26 cellular contexts compared by ENCODE assay signal in genomic region chr12:48145981-48146380, GRCh38. TPM values are rescaled to one million over a fixed set of nuclear protein-coding genes. Genes with fewer than 3 reads are reported as not detected.
DNase-seq lines count a peak whose midpoint lies in the region; ATAC-seq and TF ChIP-seq lines count a peak whose summit lies in the region.
"Had no signal": no experiment of that assay in that cellular context is flagged by ENCODE, and none has a peak within 500 bp of the region (broad histone marks: within the 10 kb centered on the region; RNA-seq: fewer than 3 reads in every experiment).

No MANE protein-coding gene starts in this region.

- no peak for TF ChIP-seq CTCF in nephron progenitor cell (IDR thresholded peaks at IDR 0.05)

- H3K9me3 Mint-ChIP-seq in nephron progenitor cell, result no peaks in the 10 kb centered on the region
- no peaks in the 10 kb centered on the region for H3K9me3 Mint-ChIP-seq in activated CD8-positive, alpha-beta T cell treated with anti-CD3 and anti-CD28 coated beads, Interleukin-2, amount 10 ng/mL, durations not matched to agents 7 days and 5 days (ENCODE audit: insufficient read depth)

- CTCF ChIA-PET in activated CD8-positive, alpha-beta T cell treated with anti-CD3 and anti-CD28 coated beads, Interleukin-2, amount 10 ng/mL, durations not matched to agents 7 days and 5 days (lab: Charles Lee), result interaction anchor here (0.7 to 1.6 kb wide), 2 partner anchors 9 to 379 kb away, joined by 3 to 4 read pairs; no protein-coding TSS in a partner anchor

- no peaks in the 10 kb centered on the region for H3K27me3 Mint-ChIP-seq in nephron progenitor cell (ENCODE audit: low read depth, poor library complexity)
- no peaks in the 10 kb centered on the region for H3K27me3 Mint-ChIP-seq in activated CD8-positive, alpha-beta T cell treated with anti-CD3 and anti-CD28 coated beads, Interleukin-2, amount 10 ng/mL, durations not matched to agents 7 days and 5 days (ENCODE audit: low read depth)

- DNase-seq in Right ventricle myocardium inferior (ENCODE audit: missing footprints), result no peak
- DNase-seq in cardiac septum (ENCODE audit: low spot score), result no peak
- no peak for DNase-seq in left cardiac atrium
- no peak for DNase-seq in nephron progenitor cell
- DNase-seq in activated CD8-positive, alpha-beta T cell treated with anti-CD3 and anti-CD28 coated beads, Interleukin-2, amount 10 ng/mL, durations not matched to agents 7 days and 5 days, result no peak
- DNase-seq: BE2C, DMS79 treated with DMSO at 0.1 percent for 48 hours, GOT3, HCEC 1CT, MG63, NCI-H1417, NCI-H1694 treated with DMSO at 0.1 percent for 48 hours, NCI-H2081 treated with DMSO at 0.1 percent for 48 hours, NCI-H2171 treated with DMSO at 0.1 percent for 48 hours, NCI-H446, NCI-H526, Peyer's patch had no signal

- intact Hi-C loops in Right ventricle myocardium inferior (cut with DNase I), result loop anchor here (2.0 kb wide), 1 partner anchor 21 kb away; no protein-coding TSS in a partner anchor
- intact Hi-C loops in cardiac septum (cut with DNase I), result loop anchor here (2.0 kb wide), 1 partner anchor 19 kb away; no protein-coding TSS in a partner anchor
- intact Hi-C loops in left cardiac atrium (cut with DNase I), result no loop called here

- POLR2A ChIA-PET in activated CD8-positive, alpha-beta T cell treated with anti-CD3 and anti-CD28 coated beads, Interleukin-2, amount 10 ng/mL, durations not matched to agents 7 days and 5 days (lab: Charles Lee), result no interaction called here

- no peak overlapping the region for H3K4me3 Mint-ChIP-seq in nephron progenitor cell
- H3K4me3 Mint-ChIP-seq in activated CD8-positive, alpha-beta T cell treated with anti-CD3 and anti-CD28 coated beads, Interleukin-2, amount 10 ng/mL, durations not matched to agents 7 days and 5 days, result no peak overlapping the region

- ATAC-seq in Right ventricle myocardium inferior, result peak; percentile 86
- peak; percentile 88 to 93 for ATAC-seq in left cardiac atrium
- no peak for ATAC-seq in activated CD8-positive, alpha-beta T cell treated with anti-CD3 and anti-CD28 coated beads, Interleukin-2, amount 10 ng/mL, durations not matched to agents 7 days and 5 days
- no peak for ATAC-seq in GM21367 (IDR thresholded peaks at IDR 0.05; ENCODE audit: unreplicated experiment)
- ATAC-seq in GM21737 (IDR thresholded peaks at IDR 0.05; ENCODE audit: unreplicated experiment), result no peak
- ATAC-seq: GM12878, HepG2, K562 had no signal

- H3K36me3 Mint-ChIP-seq in nephron progenitor cell (ENCODE audit: low read depth), result peaks cover 73% of the 10 kb centered on the region
- peaks cover 39% of the 10 kb centered on the region for H3K36me3 Mint-ChIP-seq in activated CD8-positive, alpha-beta T cell treated with anti-CD3 and anti-CD28 coated beads, Interleukin-2, amount 10 ng/mL, durations not matched to agents 7 days and 5 days (ENCODE audit: low read depth)

- peaks cover 7% of the 10 kb centered on the region for H3K4me1 Mint-ChIP-seq in nephron progenitor cell
- H3K4me1 Mint-ChIP-seq in activated CD8-positive, alpha-beta T cell treated with anti-CD3 and anti-CD28 coated beads, Interleukin-2, amount 10 ng/mL, durations not matched to agents 7 days and 5 days (ENCODE audit: low read depth), result no peaks in the 10 kb centered on the region

- H3K27ac Mint-ChIP-seq in nephron progenitor cell, result peak overlapping the region; percentile 68
- no peak overlapping the region for H3K27ac Mint-ChIP-seq in activated CD8-positive, alpha-beta T cell treated with anti-CD3 and anti-CD28 coated beads, Interleukin-2, amount 10 ng/mL, durations not matched to agents 7 days and 5 days

RNA-seq across cellular contexts. Expression of gene ASB8, which starts 11.3 kb away (rescaled TPM):
- 80.7 TPM for total RNA-seq in Right ventricle myocardium inferior
- total RNA-seq in cardiac septum, result 69.4 TPM
- 10 to 100 TPM; 47.3 to 50.0 TPM for total RNA-seq in left cardiac atrium
- total RNA-seq in activated CD8-positive, alpha-beta T cell treated with anti-CD3 and anti-CD28 coated beads, Interleukin-2, amount 10 ng/mL, durations not matched to agents 7 days and 5 days, result 10 to 100 TPM; 37.9 to 47.2 TPM

RNA-seq across cellular contexts. Expression of gene PFKM, which starts 26.8 kb away (rescaled TPM):
- total RNA-seq in Right ventricle myocardium inferior (637 TPM), cardiac septum (400 TPM), left cardiac atrium (100 to 1,000 TPM; 202 to 260 TPM)
- total RNA-seq in activated CD8-positive, alpha-beta T cell treated with anti-CD3 and anti-CD28 coated beads, Interleukin-2, amount 10 ng/mL, durations not matched to agents 7 days and 5 days, result 10 to 100 TPM; 20.6 to 22.7 TPM

RNA-seq across cellular contexts. Expression of gene CCDC184, which starts 37.5 kb away (rescaled TPM):
- total RNA-seq in Right ventricle myocardium inferior (1.0 TPM), cardiac septum (0.67 TPM), left cardiac atrium (1 to 10 TPM; 1.2 to 1.4 TPM)
- 1 to 10 TPM; 1.4 to 1.5 TPM for total RNA-seq in activated CD8-positive, alpha-beta T cell treated with anti-CD3 and anti-CD28 coated beads, Interleukin-2, amount 10 ng/mL, durations not matched to agents 7 days and 5 days
- total RNA-seq: GM12878, HepG2, HT-29, OCI-LY7 had no signal

RNA-seq across cellular contexts. Expression of gene SENP1, which starts 40.1 kb away (rescaled TPM):
- total RNA-seq in Right ventricle myocardium inferior, result 7.7 TPM
- 10.1 TPM for total RNA-seq in cardiac septum
- total RNA-seq in left cardiac atrium, result 10 to 100 TPM in 1 of 2 donors, 1 to 10 TPM in 1; 7.2 to 10.7 TPM
- 10 to 100 TPM; 45.6 to 50.1 TPM for total RNA-seq in activated CD8-positive, alpha-beta T cell treated with anti-CD3 and anti-CD28 coated beads, Interleukin-2, amount 10 ng/mL, durations not matched to agents 7 days and 5 days

RNA-seq across cellular contexts. Expression of gene OR10AD1, which starts 57.1 kb away (rescaled TPM):
- total RNA-seq in Right ventricle myocardium inferior (not detected), cardiac septum (not detected), left cardiac atrium (not detected)
- not detected for total RNA-seq in activated CD8-positive, alpha-beta T cell treated with anti-CD3 and anti-CD28 coated beads, Interleukin-2, amount 10 ng/mL, durations not matched to agents 7 days and 5 days
- total RNA-seq: GM12878, HepG2, HT-29, K562, LHCN-M2, OCI-LY7, Peyer's patch, SJSA1 had no signal

Comparison
In these comparisons a context has a peak if more than half of its experiments do, and no peak if none do; other contexts are left out.
1. intact Hi-C loops: an anchor here in Right ventricle myocardium inferior (2.0 kb wide) and cardiac septum (2.0 kb wide); none called in left cardiac atrium.
2. ATAC-seq: peak in Right ventricle myocardium inferior (single experiment) and left cardiac atrium (2 of 2); none in activated CD8-positive, alpha-beta T cell treated with anti-CD3 and anti-CD28 coated beads, Interleukin-2, amount 10 ng/mL, durations not matched to agents 7 days and 5 days (single experiment), GM21367 (single experiment) and GM21737 (single experiment).
3. RNA of gene PFKM, which starts 26.8 kb away (total RNA-seq): 637 TPM in Right ventricle myocardium inferior (single experiment), 400 TPM in cardiac septum (single experiment) and 202 to 260 TPM in left cardiac atrium; 20.6 to 22.7 TPM in activated CD8-positive, alpha-beta T cell treated with anti-CD3 and anti-CD28 coated beads, Interleukin-2, amount 10 ng/mL, durations not matched to agents 7 days and 5 days; every median in the first group is over 4 times any median in the second.